1 cellular context compared by ENCODE assay signal in the genomic region with DNA sequence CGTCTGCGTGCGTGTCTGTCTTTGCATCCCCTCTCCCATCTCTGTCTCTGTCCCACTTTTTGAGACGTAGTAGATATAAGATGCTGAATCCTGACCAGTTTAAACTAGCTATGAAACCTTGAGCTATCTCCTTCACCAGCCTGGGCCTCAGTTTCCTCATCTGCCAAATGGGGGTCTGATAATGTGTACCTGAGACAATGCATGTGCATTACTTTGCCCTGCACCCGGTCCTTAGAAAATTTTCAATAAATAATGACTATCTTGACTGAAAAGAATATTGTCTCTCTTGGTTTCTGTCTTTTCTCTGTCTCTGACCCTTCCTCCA.
TF ChIP-seq lines count a peak whose summit lies in the region.

No MANE protein-coding gene starts in this region.

TF ChIP-seq in WTC11, 78 proteins besides CTCF, POLR2A, EP300 and RAD21 (continued from another document):
- TF ChIP-seq, protein P1, sequence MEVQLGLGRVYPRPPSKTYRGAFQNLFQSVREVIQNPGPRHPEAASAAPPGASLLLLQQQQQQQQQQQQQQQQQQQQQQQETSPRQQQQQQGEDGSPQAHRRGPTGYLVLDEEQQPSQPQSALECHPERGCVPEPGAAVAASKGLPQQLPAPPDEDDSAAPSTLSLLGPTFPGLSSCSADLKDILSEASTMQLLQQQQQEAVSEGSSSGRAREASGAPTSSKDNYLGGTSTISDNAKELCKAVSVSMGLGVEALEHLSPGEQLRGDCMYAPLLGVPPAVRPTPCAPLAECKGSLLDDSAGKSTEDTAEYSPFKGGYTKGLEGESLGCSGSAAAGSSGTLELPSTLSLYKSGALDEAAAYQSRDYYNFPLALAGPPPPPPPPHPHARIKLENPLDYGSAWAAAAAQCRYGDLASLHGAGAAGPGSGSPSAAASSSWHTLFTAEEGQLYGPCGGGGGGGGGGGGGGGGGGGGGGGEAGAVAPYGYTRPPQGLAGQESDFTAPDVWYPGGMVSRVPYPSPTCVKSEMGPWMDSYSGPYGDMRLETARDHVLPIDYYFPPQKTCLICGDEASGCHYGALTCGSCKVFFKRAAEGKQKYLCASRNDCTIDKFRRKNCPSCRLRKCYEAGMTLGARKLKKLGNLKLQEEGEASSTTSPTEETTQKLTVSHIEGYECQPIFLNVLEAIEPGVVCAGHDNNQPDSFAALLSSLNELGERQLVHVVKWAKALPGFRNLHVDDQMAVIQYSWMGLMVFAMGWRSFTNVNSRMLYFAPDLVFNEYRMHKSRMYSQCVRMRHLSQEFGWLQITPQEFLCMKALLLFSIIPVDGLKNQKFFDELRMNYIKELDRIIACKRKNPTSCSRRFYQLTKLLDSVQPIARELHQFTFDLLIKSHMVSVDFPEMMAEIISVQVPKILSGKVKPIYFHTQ (CRISPR knock-in tag; IDR thresholded peaks at IDR 0.05) = no peak
- no peak for TF ChIP-seq ATF2 (CRISPR knock-in tag; IDR thresholded peaks at IDR 0.05; ENCODE audit: borderline replicate concordance, low read depth)
- TF ChIP-seq, protein P2, sequence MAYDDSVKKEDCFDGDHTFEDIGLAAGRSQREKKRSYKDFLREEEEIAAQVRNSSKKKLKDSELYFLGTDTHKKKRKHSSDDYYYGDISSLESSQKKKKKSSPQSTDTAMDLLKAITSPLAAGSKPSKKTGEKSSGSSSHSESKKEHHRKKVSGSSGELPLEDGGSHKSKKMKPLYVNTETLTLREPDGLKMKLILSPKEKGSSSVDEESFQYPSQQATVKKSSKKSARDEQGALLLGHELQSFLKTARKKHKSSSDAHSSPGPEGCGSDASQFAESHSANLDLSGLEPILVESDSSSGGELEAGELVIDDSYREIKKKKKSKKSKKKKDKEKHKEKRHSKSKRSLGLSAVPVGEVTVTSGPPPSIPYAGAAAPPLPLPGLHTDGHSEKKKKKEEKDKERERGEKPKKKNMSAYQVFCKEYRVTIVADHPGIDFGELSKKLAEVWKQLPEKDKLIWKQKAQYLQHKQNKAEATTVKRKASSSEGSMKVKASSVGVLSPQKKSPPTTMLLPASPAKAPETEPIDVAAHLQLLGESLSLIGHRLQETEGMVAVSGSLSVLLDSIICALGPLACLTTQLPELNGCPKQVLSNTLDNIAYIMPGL (CRISPR knock-in tag; IDR thresholded peaks at IDR 0.05) = no peak
- TF ChIP-seq SMAD4 (CRISPR knock-in tag; IDR thresholded peaks at IDR 0.05) = no peak
- no peak for TF ChIP-seq MYBL2 (CRISPR knock-in tag; IDR thresholded peaks at IDR 0.05)
- TF ChIP-seq, protein P3, sequence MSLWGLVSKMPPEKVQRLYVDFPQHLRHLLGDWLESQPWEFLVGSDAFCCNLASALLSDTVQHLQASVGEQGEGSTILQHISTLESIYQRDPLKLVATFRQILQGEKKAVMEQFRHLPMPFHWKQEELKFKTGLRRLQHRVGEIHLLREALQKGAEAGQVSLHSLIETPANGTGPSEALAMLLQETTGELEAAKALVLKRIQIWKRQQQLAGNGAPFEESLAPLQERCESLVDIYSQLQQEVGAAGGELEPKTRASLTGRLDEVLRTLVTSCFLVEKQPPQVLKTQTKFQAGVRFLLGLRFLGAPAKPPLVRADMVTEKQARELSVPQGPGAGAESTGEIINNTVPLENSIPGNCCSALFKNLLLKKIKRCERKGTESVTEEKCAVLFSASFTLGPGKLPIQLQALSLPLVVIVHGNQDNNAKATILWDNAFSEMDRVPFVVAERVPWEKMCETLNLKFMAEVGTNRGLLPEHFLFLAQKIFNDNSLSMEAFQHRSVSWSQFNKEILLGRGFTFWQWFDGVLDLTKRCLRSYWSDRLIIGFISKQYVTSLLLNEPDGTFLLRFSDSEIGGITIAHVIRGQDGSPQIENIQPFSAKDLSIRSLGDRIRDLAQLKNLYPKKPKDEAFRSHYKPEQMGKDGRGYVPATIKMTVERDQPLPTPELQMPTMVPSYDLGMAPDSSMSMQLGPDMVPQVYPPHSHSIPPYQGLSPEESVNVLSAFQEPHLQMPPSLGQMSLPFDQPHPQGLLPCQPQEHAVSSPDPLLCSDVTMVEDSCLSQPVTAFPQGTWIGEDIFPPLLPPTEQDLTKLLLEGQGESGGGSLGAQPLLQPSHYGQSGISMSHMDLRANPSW (CRISPR knock-in tag; conservative IDR thresholded peaks at IDR 0.05; ENCODE audit: low read depth) = no peak
- no peak for TF ChIP-seq ESRRA (CRISPR knock-in tag; IDR thresholded peaks at IDR 0.05; ENCODE audit: borderline replicate concordance)
- TF ChIP-seq GRHL2 (CRISPR knock-in tag; IDR thresholded peaks at IDR 0.05; ENCODE audit: insufficient replicate concordance, severe bottlenecking) = no peak
- TF ChIP-seq, protein P4, sequence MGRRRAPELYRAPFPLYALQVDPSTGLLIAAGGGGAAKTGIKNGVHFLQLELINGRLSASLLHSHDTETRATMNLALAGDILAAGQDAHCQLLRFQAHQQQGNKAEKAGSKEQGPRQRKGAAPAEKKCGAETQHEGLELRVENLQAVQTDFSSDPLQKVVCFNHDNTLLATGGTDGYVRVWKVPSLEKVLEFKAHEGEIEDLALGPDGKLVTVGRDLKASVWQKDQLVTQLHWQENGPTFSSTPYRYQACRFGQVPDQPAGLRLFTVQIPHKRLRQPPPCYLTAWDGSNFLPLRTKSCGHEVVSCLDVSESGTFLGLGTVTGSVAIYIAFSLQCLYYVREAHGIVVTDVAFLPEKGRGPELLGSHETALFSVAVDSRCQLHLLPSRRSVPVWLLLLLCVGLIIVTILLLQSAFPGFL (CRISPR knock-in tag; IDR thresholded peaks at IDR 0.05; ENCODE audit: borderline replicate concordance) = no peak
- no peak for TF ChIP-seq ZNF121 (CRISPR knock-in tag; IDR thresholded peaks at IDR 0.05)
TF ChIP-seq in WTC11: peak in this region for 0.
